Comparison of ENCODE assay signal across 8 cellular contexts in genomic region chr11:64181506-64182411, GRCh38. TPM values are rescaled to one million over a fixed set of nuclear protein-coding genes. Genes with fewer than 3 reads are reported as not detected.
A peak's percentile ranks its signal among the peaks of the same experiment; 100 is the strongest.
DNase-seq lines count a peak whose midpoint lies in the region; ATAC-seq lines count a peak whose summit lies in the region.

No MANE protein-coding gene starts in this region.

- H3K9ac ChIP-seq in rectal smooth muscle tissue (ENCODE audit: low read length) = peak overlapping the region; percentile 17

- H3K4me1 ChIP-seq in right cardiac atrium (ENCODE audit: control insufficient read depth, insufficient read depth, low read length) = peaks cover 10% of the 10 kb centered on the region
- peaks cover 25% of the 10 kb centered on the region for H3K4me1 ChIP-seq in rectal smooth muscle tissue (ENCODE audit: control insufficient read depth, insufficient read depth, low read length)

- 40% methylated on average over 17 of the region's 17 CpGs for WGBS in right cardiac atrium

- H3K4me3 ChIP-seq in right cardiac atrium (ENCODE audit: low read length) = no peak overlapping the region
- no peak overlapping the region for H3K4me3 ChIP-seq in rectal smooth muscle tissue (ENCODE audit: low read length)

- intact Hi-C loops in right cardiac atrium (cut with DNase I) = no loop called here

- peak; percentile 71 to 76 for ATAC-seq in right cardiac atrium
- no peak for ATAC-seq in HG03025 (IDR thresholded peaks at IDR 0.05; ENCODE audit: low FRiP score, unreplicated experiment)
- no peak for ATAC-seq in HG03378 (IDR thresholded peaks at IDR 0.05; ENCODE audit: unreplicated experiment)

- no peaks in the 10 kb centered on the region for H3K36me3 ChIP-seq in rectal smooth muscle tissue (ENCODE audit: control insufficient read depth, insufficient read depth, low read length)

- H3K27me3 ChIP-seq in right cardiac atrium (ENCODE audit: control insufficient read depth, insufficient read depth) = no peaks in the 10 kb centered on the region
- H3K27me3 ChIP-seq in rectal smooth muscle tissue (ENCODE audit: control insufficient read depth, insufficient read depth, low read length) = peaks cover 1% of the 10 kb centered on the region

- no peaks in the 10 kb centered on the region for H3K9me3 ChIP-seq in right cardiac atrium (ENCODE audit: control insufficient read depth, low read length)

- H3K27ac ChIP-seq in right cardiac atrium (ENCODE audit: low read length) = peak overlapping the region; percentile 84
- peak overlapping the region; percentile 83 for H3K27ac ChIP-seq in rectal smooth muscle tissue (ENCODE audit: low read depth, low read length)

- peak; percentile 88 for DNase-seq in DMS 273 (lab: John Stamatoyannopoulos, UW; ENCODE audit: unreplicated experiment)
- peak; percentile 60 for DNase-seq in HS-5 (ENCODE audit: low read depth)
- DNase-seq in RPMI8226 = peak; percentile 96
- peak in 56 of 58 donors; percentile 32 to 96 (median 86) for DNase-seq in anterior cingulate cortex (lab: John Stamatoyannopoulos, UW)
- DNase-seq in right cardiac atrium = peak; percentile 94 to 97 (median 96)

RNA-seq across cellular contexts. Expression of gene STIP1, which starts 4.2 kb away (rescaled TPM):
- total RNA-seq in right cardiac atrium = 100 to 1,000 TPM in 2 of 4 donors, 10 to 100 TPM in 2; 93.0 to 170 (median 122) TPM
- 99.7 TPM for polyA plus RNA-seq in right cardiac atrium

RNA-seq across cellular contexts. Expression of gene MACROD1, which starts 15.8 kb away (rescaled TPM):
- total RNA-seq in right cardiac atrium = 10 to 100 TPM; 40.4 to 62.2 (median 52.6) TPM
- 63.8 TPM for polyA plus RNA-seq in right cardiac atrium

RNA-seq across cellular contexts. Expression of gene FERMT3, which starts 24.8 kb away (rescaled TPM):
- total RNA-seq in right cardiac atrium = 10 to 100 TPM in 3 of 4 donors, 1 to 10 TPM in 1; 5.9 to 17.5 (median 12.3) TPM
- polyA plus RNA-seq in right cardiac atrium = 5.2 TPM

RNA-seq across cellular contexts. Expression of gene TRPT1, which starts 44.2 kb away (rescaled TPM):
- 10 to 100 TPM; 55.3 to 78.1 (median 67.4) TPM for total RNA-seq in right cardiac atrium
- 95.4 TPM for polyA plus RNA-seq in right cardiac atrium

RNA-seq across cellular contexts. Expression of gene NUDT22, which starts 44.3 kb away (rescaled TPM):
- total RNA-seq in right cardiac atrium = 10 to 100 TPM; 71.7 to 82.1 (median 78.1) TPM
- 65.7 TPM for polyA plus RNA-seq in right cardiac atrium

Comparison
In these comparisons a context has a peak if more than half of its experiments do, and no peak if none do; other contexts are left out.
1. ATAC-seq: peak in right cardiac atrium (2 of 2); none in HG03025 (single experiment) and HG03378 (single experiment).
2. Peak in every context shown above with its lines, with median percentiles within 50 percentile points of each other: DNase-seq.